Comparison of ENCODE assay signal across 8 cellular contexts in genomic region chr7:55641811-55642210, GRCh38.
DNase-seq lines count a peak whose midpoint lies in the region; ATAC-seq lines count a peak whose summit lies in the region.

No MANE protein-coding gene starts in this region.

- ATAC-seq in GM19351 (IDR thresholded peaks at IDR 0.05; ENCODE audit: unreplicated experiment) (peak; percentile 93), HG03066 (IDR thresholded peaks at IDR 0.05; ENCODE audit: low read depth, unreplicated experiment) (peak; percentile 86)
- peak; percentile 91 for ATAC-seq in activated T-helper 17 cell treated with anti-CD3 and anti-CD28 coated beads, Interleukin-2, amount 50 U/mL, for 72 hours (replicated peaks)

- no peaks in the 10 kb centered on the region for H3K36me3 Mint-ChIP-seq in activated T-helper 17 cell treated with anti-CD3 and anti-CD28 coated beads, Interleukin-2, amount 50 U/mL, for 72 hours (ENCODE audit: low read depth)

- DNase-seq in ELR (ENCODE audit: low read depth) = peak; percentile 6
- no peak for DNase-seq in hepatic stellate cell (ENCODE audit: low spot score)
- DNase-seq in COLO668 (lab: John Stamatoyannopoulos, UW; ENCODE audit: unreplicated experiment) = no peak
- DNase-seq in NCI-H774 (lab: John Stamatoyannopoulos, UW) = no peak
- DNase-seq in EL = no peak

- H3K4me1 Mint-ChIP-seq in activated T-helper 17 cell treated with anti-CD3 and anti-CD28 coated beads, Interleukin-2, amount 50 U/mL, for 72 hours = no peaks in the 10 kb centered on the region

- no peaks in the 10 kb centered on the region for H3K27me3 Mint-ChIP-seq in activated T-helper 17 cell treated with anti-CD3 and anti-CD28 coated beads, Interleukin-2, amount 50 U/mL, for 72 hours

- no peak overlapping the region for H3K27ac Mint-ChIP-seq in activated T-helper 17 cell treated with anti-CD3 and anti-CD28 coated beads, Interleukin-2, amount 50 U/mL, for 72 hours

- no peaks in the 10 kb centered on the region for H3K9me3 Mint-ChIP-seq in activated T-helper 17 cell treated with anti-CD3 and anti-CD28 coated beads, Interleukin-2, amount 50 U/mL, for 72 hours

- H3K4me3 Mint-ChIP-seq in activated T-helper 17 cell treated with anti-CD3 and anti-CD28 coated beads, Interleukin-2, amount 50 U/mL, for 72 hours = no peak overlapping the region
